15 cellular contexts compared by ENCODE assay signal in the genomic region with DNA sequence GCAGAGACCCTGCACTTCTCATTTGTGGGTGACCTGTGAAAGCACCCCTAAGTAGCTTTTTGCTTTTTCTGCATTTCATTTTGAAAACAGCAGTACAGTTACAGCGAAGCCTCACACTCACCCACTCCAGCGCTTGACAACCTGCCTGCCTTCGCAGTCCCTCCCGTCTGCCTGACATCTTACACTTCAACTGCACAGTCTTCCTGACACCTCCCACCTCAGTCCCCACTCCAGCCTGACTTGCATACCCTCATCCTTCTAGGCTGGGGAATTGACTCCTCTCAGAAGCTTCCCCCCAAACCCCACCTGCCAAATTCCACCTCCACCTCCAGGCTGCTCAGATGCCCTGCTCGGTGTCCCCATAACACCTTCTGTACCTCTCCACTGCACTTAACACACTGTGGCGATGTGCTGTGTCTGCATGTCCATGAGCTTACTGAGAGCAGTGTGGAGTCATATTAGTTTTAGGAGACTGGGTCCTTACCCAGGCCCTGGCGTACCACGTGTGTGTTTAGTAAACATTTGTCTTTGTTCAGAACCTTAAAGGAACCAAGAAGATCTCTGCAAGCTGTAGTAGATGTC.
DNase-seq lines count a peak whose midpoint lies in the region; ATAC-seq and TF ChIP-seq lines count a peak whose summit lies in the region.
"Had no signal": no experiment of that assay in that cellular context is flagged by ENCODE, and none has a peak within 500 bp of the region (broad histone marks: within the 10 kb centered on the region; RNA-seq: fewer than 3 reads in every experiment).

No MANE protein-coding gene starts in this region.

- intact Hi-C loops in thyroid gland (cut with DNase I) = no loop called here

- TF ChIP-seq EP300 in tibial nerve (IDR thresholded peaks at IDR 0.05) = no peak

- H3K36me3 Mint-ChIP-seq in activated T-cell treated with anti-CD3 and anti-CD28 coated beads, Interleukin-2, amount 50 U/mL, for 72 hours (ENCODE audit: insufficient read depth in 2 of 2) = peaks cover 8 to 29% of the 10 kb centered on the region in 2 donors

- WGBS in thyroid gland, 2 donors = 87 to 89% methylated on average over 8 of the region's 8 CpGs
- WGBS in tibial nerve, 2 donors = 91 to 92% methylated on average over 8 of the region's 8 CpGs

- H3K4me3 Mint-ChIP-seq in activated T-cell treated with anti-CD3 and anti-CD28 coated beads, Interleukin-2, amount 50 U/mL, for 72 hours = peak overlapping the region; percentile 69 to 85

- H3K4me1 ChIP-seq in thyroid gland (peaks cover 27 to 63% of the 10 kb centered on the region in 2 donors), tibial nerve (peaks cover 0 to 37% (median 32%) of the 10 kb centered on the region in 4 donors)

- no peaks in the 10 kb centered on the region for H3K9me3 Mint-ChIP-seq in activated T-cell treated with anti-CD3 and anti-CD28 coated beads, Interleukin-2, amount 50 U/mL, for 72 hours

- TF ChIP-seq POLR2A in thyroid gland (IDR thresholded peaks at IDR 0.05) = no peak
- no peak for TF ChIP-seq POLR2A in tibial nerve (IDR thresholded peaks at IDR 0.05)

- no peaks in the 10 kb centered on the region for H3K27me3 Mint-ChIP-seq in activated T-cell treated with anti-CD3 and anti-CD28 coated beads, Interleukin-2, amount 50 U/mL, for 72 hours (ENCODE audit: low read depth)

- H3K27ac ChIP-seq in VCaP (peak overlapping the region; percentile 47), thyroid gland (peak overlapping the region in 2 of 3 donors; percentile 84 to 89), tibial nerve (no peak overlapping the region)
- H3K27ac ChIP-seq: KMS-11 had no signal

- TF ChIP-seq CTCF in VCaP (conservative IDR thresholded peaks at IDR 0.05) (no peak; the same call in 1 of the 2 replicates), thyroid gland (IDR thresholded peaks at IDR 0.05) (no peak), tibial nerve (IDR thresholded peaks at IDR 0.05) (no peak)

- ATAC-seq in activated T-cell treated with anti-CD3 and anti-CD28 coated beads, Interleukin-2, amount 50 U/mL, for 72 hours (replicated peaks in 1 of 2) = no peak
- ATAC-seq in HG03439 (IDR thresholded peaks at IDR 0.05; ENCODE audit: unreplicated experiment) = no peak
- ATAC-seq: GM12878, left ventricle myocardium superior had no signal

- no peaks in the 10 kb centered on the region for H3K36me3 ChIP-seq in thyroid gland
- no peaks in the 10 kb centered on the region for H3K36me3 ChIP-seq in tibial nerve
- H3K36me3 ChIP-seq: transverse colon had no signal

- H3K27me3 ChIP-seq in thyroid gland (no peaks in the 10 kb centered on the region), tibial nerve (no peaks in the 10 kb centered on the region)
- H3K27me3 ChIP-seq: transverse colon had no signal

- no peaks in the 10 kb centered on the region for H3K9me3 ChIP-seq in thyroid gland
- no peaks in the 10 kb centered on the region for H3K9me3 ChIP-seq in tibial nerve
- H3K9me3 ChIP-seq: transverse colon had no signal

- H3K4me3 ChIP-seq in thyroid gland (replicated peaks in 1 of 3) (no peak overlapping the region), tibial nerve (no peak overlapping the region)
- H3K4me3 ChIP-seq: GM12878, transverse colon had no signal

- no peak for DNase-seq in activated T-cell treated with anti-CD3 and anti-CD28 coated beads, Interleukin-2, amount 50 U/mL, for 72 hours
- DNase-seq in activated T-cell treated with anti-CD3 and anti-CD28 coated beads for 4 hours (no peak), left kidney (ENCODE audit: low read depth, low spot score) (peak; percentile 44), thyroid gland (no peak), tibial nerve (ENCODE audit: low spot score in 2 of 2) (no peak), NCI-H748 (lab: John Stamatoyannopoulos, UW; ENCODE audit: unreplicated experiment) (no peak)
- DNase-seq: erythroblast, left ventricle myocardium superior, NCI-H146, NCI-H82, transverse colon had no signal

- peaks cover 97% of the 10 kb centered on the region for H3K4me1 Mint-ChIP-seq in activated T-cell treated with anti-CD3 and anti-CD28 coated beads, Interleukin-2, amount 50 U/mL, for 72 hours (ENCODE audit: low read depth)

- H3K27ac Mint-ChIP-seq in activated T-cell treated with anti-CD3 and anti-CD28 coated beads, Interleukin-2, amount 50 U/mL, for 72 hours = peak overlapping the region; percentile 90

Comparison
In these comparisons a context has a peak if more than half of its experiments do, and no peak if none do; other contexts are left out.
1. H3K27ac ChIP-seq: peak in VCaP (single experiment) and thyroid gland (2 of 3); none in tibial nerve (0 of 4).